In the genomic region with DNA sequence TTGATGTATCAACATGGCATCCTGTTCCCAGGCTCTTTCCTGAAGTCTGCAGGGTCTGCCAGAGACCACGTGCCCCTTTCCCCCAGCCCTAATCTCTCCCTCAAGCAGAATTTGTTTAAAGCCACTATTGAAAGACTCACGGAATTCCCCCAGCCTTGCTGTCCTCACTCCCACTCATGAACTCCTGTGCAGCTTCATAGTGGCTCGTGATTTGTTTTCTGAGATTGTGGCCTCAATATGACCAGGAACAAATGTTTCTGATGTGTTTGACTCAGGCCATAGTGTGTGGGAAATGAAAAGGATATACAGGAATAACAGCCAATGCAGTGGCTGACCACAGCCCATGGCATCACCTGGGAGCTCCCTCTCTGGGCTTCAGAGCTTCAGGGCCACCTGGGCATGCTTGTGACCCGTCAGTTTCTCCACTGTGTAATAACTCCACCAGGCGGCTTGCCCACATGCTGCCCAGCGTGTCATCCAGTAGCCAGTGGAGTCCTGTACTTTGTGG, we compare ENCODE assay signal across 14 cellular contexts. TPM values are rescaled to one million over a fixed set of nuclear protein-coding genes. Genes with fewer than 3 reads are reported as not detected.
A peak's percentile ranks its signal among the peaks of the same experiment; 100 is the strongest.
DNase-seq lines count a peak whose midpoint lies in the region; ATAC-seq and TF ChIP-seq lines count a peak whose summit lies in the region.
"Had no signal": no experiment of that assay in that cellular context is flagged by ENCODE, and none has a peak within 500 bp of the region (broad histone marks: within the 10 kb centered on the region; RNA-seq: fewer than 3 reads in every experiment).

No MANE protein-coding gene starts in this region.

- peak; percentile 49 for ATAC-seq in activated CD4-positive, alpha-beta T cell treated with anti-CD3 and anti-CD28 coated beads for 36 hours
- peak; percentile 48 for ATAC-seq in GM21825 (IDR thresholded peaks at IDR 0.05; ENCODE audit: unreplicated experiment)
- ATAC-seq in stimulated activated memory B cell treated with anti-CD40 and anti-IgM and Interleukin-4, amounts not matched to agents 10 μg/mL and 1 μg/mL and 100 μg/mL, for 72 hours = peak; percentile 65
- ATAC-seq: A549 had no signal

- peak; percentile 14 for DNase-seq in activated CD4-positive, alpha-beta T cell treated with anti-CD3 and anti-CD28 coated beads for 36 hours
- no peak for DNase-seq in activated CD4-positive, alpha-beta T cell treated with anti-CD3 and anti-CD28 coated beads, Interleukin-2, amount 10 ng/mL, durations not matched to agents 7 days and 5 days
- DNase-seq in NB4 (ENCODE audit: low read depth) = peak; percentile 43
- no peak for DNase-seq in NCI-H1048 (lab: John Stamatoyannopoulos, UW)
- DNase-seq in DMS114 treated with DMSO at 0.1 percent for 48 hours (lab: John Stamatoyannopoulos, UW; ENCODE audit: unreplicated experiment) = no peak
- DNase-seq in occipital lobe (lab: John Stamatoyannopoulos, UW) = no peak
- DNase-seq: activated gamma-delta T cell, glutamatergic neuron, NCI-H226, upper lobe of left lung had no signal

- no peak for TF ChIP-seq CTCF in NB4 (IDR thresholded peaks at IDR 0.05; ENCODE audit: low read depth, low read length)

- H3K27me3 Mint-ChIP-seq in activated CD4-positive, alpha-beta T cell treated with anti-CD3 and anti-CD28 coated beads for 36 hours = peaks cover 5% of the 10 kb centered on the region
- H3K27me3 Mint-ChIP-seq in activated CD4-positive, alpha-beta T cell treated with anti-CD3 and anti-CD28 coated beads, Interleukin-2, amount 10 ng/mL, durations not matched to agents 7 days and 5 days = no peaks in the 10 kb centered on the region
- H3K27me3 Mint-ChIP-seq in stimulated activated memory B cell treated with anti-CD40 and anti-IgM and Interleukin-4, amounts not matched to agents 10 μg/mL and 1 μg/mL and 100 μg/mL, for 72 hours = no peaks in the 10 kb centered on the region

- no peak for TF ChIP-seq POLR2A in NB4 (IDR thresholded peaks at IDR 0.05; ENCODE audit: extremely low read depth, insufficient read length)

- H3K4me3 Mint-ChIP-seq in activated CD4-positive, alpha-beta T cell treated with anti-CD3 and anti-CD28 coated beads for 36 hours = no peak overlapping the region
- no peak overlapping the region for H3K4me3 Mint-ChIP-seq in activated CD4-positive, alpha-beta T cell treated with anti-CD3 and anti-CD28 coated beads, Interleukin-2, amount 10 ng/mL, durations not matched to agents 7 days and 5 days
- peak overlapping the region; percentile 4 for H3K4me3 Mint-ChIP-seq in stimulated activated memory B cell treated with anti-CD40 and anti-IgM and Interleukin-4, amounts not matched to agents 10 μg/mL and 1 μg/mL and 100 μg/mL, for 72 hours

- H3K9me3 Mint-ChIP-seq in activated CD4-positive, alpha-beta T cell treated with anti-CD3 and anti-CD28 coated beads for 36 hours (ENCODE audit: low read depth) = no peaks in the 10 kb centered on the region
- peaks cover 2% of the 10 kb centered on the region for H3K9me3 Mint-ChIP-seq in activated CD4-positive, alpha-beta T cell treated with anti-CD3 and anti-CD28 coated beads, Interleukin-2, amount 10 ng/mL, durations not matched to agents 7 days and 5 days
- H3K9me3 Mint-ChIP-seq in stimulated activated memory B cell treated with anti-CD40 and anti-IgM and Interleukin-4, amounts not matched to agents 10 μg/mL and 1 μg/mL and 100 μg/mL, for 72 hours = no peaks in the 10 kb centered on the region

- CTCF ChIA-PET in activated CD4-positive, alpha-beta T cell treated with anti-CD3 and anti-CD28 coated beads for 36 hours (lab: Charles Lee) = interaction anchor here (0.6 kb wide), 1 partner anchor 193 kb away, joined by 5 read pairs; no protein-coding TSS in a partner anchor
- CTCF ChIA-PET in activated CD4-positive, alpha-beta T cell treated with anti-CD3 and anti-CD28 coated beads, Interleukin-2, amount 10 ng/mL, durations not matched to agents 7 days and 5 days (lab: Charles Lee) = no interaction called here

- intact Hi-C loops in activated CD4-positive, alpha-beta T cell treated with anti-CD3 and anti-CD28 coated beads for 36 hours (cut with DNase I, micrococcal nuclease) = no loop called here

- no peaks in the 10 kb centered on the region for H3K36me3 Mint-ChIP-seq in activated CD4-positive, alpha-beta T cell treated with anti-CD3 and anti-CD28 coated beads for 36 hours (ENCODE audit: low read depth)
- no peaks in the 10 kb centered on the region for H3K36me3 Mint-ChIP-seq in activated CD4-positive, alpha-beta T cell treated with anti-CD3 and anti-CD28 coated beads, Interleukin-2, amount 10 ng/mL, durations not matched to agents 7 days and 5 days (ENCODE audit: low read depth)
- H3K36me3 Mint-ChIP-seq in stimulated activated memory B cell treated with anti-CD40 and anti-IgM and Interleukin-4, amounts not matched to agents 10 μg/mL and 1 μg/mL and 100 μg/mL, for 72 hours = no peaks in the 10 kb centered on the region

- no peak overlapping the region for H3K27ac Mint-ChIP-seq in activated CD4-positive, alpha-beta T cell treated with anti-CD3 and anti-CD28 coated beads for 36 hours
- no peak overlapping the region for H3K27ac Mint-ChIP-seq in activated CD4-positive, alpha-beta T cell treated with anti-CD3 and anti-CD28 coated beads, Interleukin-2, amount 10 ng/mL, durations not matched to agents 7 days and 5 days
- H3K27ac Mint-ChIP-seq in stimulated activated memory B cell treated with anti-CD40 and anti-IgM and Interleukin-4, amounts not matched to agents 10 μg/mL and 1 μg/mL and 100 μg/mL, for 72 hours = peak overlapping the region; percentile 43

- H3K4me1 Mint-ChIP-seq in activated CD4-positive, alpha-beta T cell treated with anti-CD3 and anti-CD28 coated beads for 36 hours = peaks cover 26% of the 10 kb centered on the region
- H3K4me1 Mint-ChIP-seq in activated CD4-positive, alpha-beta T cell treated with anti-CD3 and anti-CD28 coated beads, Interleukin-2, amount 10 ng/mL, durations not matched to agents 7 days and 5 days = peaks cover 19% of the 10 kb centered on the region
- peaks cover 15% of the 10 kb centered on the region for H3K4me1 Mint-ChIP-seq in stimulated activated memory B cell treated with anti-CD40 and anti-IgM and Interleukin-4, amounts not matched to agents 10 μg/mL and 1 μg/mL and 100 μg/mL, for 72 hours

- POLR2A ChIA-PET in activated CD4-positive, alpha-beta T cell treated with anti-CD3 and anti-CD28 coated beads for 36 hours (lab: Charles Lee) = no interaction called here
- POLR2A ChIA-PET in activated CD4-positive, alpha-beta T cell treated with anti-CD3 and anti-CD28 coated beads, Interleukin-2, amount 10 ng/mL, durations not matched to agents 7 days and 5 days (lab: Charles Lee) = no interaction called here

- no peak overlapping the region for H3K4me3 ChIP-seq in NB4 (ENCODE audit: low read depth, low read length)
- H3K4me3 ChIP-seq: A549, lung, upper lobe of left lung had no signal

RNA-seq across cellular contexts. Expression of a gene that starts 8.1 kb away (rescaled TPM):
- not detected for total RNA-seq in activated CD4-positive, alpha-beta T cell treated with anti-CD3 and anti-CD28 coated beads for 36 hours
- not detected for total RNA-seq in activated CD4-positive, alpha-beta T cell treated with anti-CD3 and anti-CD28 coated beads, Interleukin-2, amount 10 ng/mL, durations not matched to agents 7 days and 5 days
- total RNA-seq in occipital lobe = 0.16 TPM
- total RNA-seq: lung, upper lobe of left lung had no signal

Comparison
In these comparisons a context has a peak if more than half of its experiments do, and no peak if none do; other contexts are left out.
1. DNase-seq: peak in activated CD4-positive, alpha-beta T cell treated with anti-CD3 and anti-CD28 coated beads for 36 hours (single experiment) and NB4 (single experiment); none in activated CD4-positive, alpha-beta T cell treated with anti-CD3 and anti-CD28 coated beads, Interleukin-2, amount 10 ng/mL, durations not matched to agents 7 days and 5 days (single experiment), NCI-H1048 (single experiment), DMS114 treated with DMSO at 0.1 percent for 48 hours (single experiment) and occipital lobe (single experiment).
2. Peak in every context shown above with its lines, with median percentiles within 50 percentile points of each other: ATAC-seq.